Comparison of ENCODE assay signal across 22 cellular contexts in genomic region chrX:102627640-102628039, GRCh38.
"Had no signal": no experiment of that assay in that cellular context is flagged by ENCODE, and none has a peak within 500 bp of the region (broad histone marks: within the 10 kb centered on the region; RNA-seq: fewer than 3 reads in every experiment).

No MANE protein-coding gene starts in this region.

- H3K4me1 Mint-ChIP-seq: central memory CD8-positive, alpha-beta T cell had no signal

- H3K36me3 ChIP-seq: brain microvascular endothelial cell, transverse colon had no signal

- H3K4me1 ChIP-seq: foreskin keratinocyte, transverse colon, vagina had no signal

- DNase-seq: activated CD4-positive, alpha-beta T cell treated with anti-CD3 and anti-CD28 coated beads, Interleukin-2, amount 50 U/mL, for 1 hour; activated CD4-positive, CD25-positive, alpha-beta regulatory T cell; amygdala; brain microvascular endothelial cell; effector CD4-positive, alpha-beta T cell; foreskin keratinocyte; glutamatergic neuron; hypothalamus; kidney glomerular epithelial cell; left ventricle myocardium superior; mesenchymal stem cell; nucleus accumbens; posterior cingulate gyrus; retina; stimulated activated CD4-positive, alpha-beta T cell treated with anti-CD3 and anti-CD28 coated beads, Interleukin-2, amount 100 ng/mL, for 48 hours; stimulated activated naive CD4-positive, alpha-beta T cell; transverse colon had no signal

- ATAC-seq: activated naive CD4-positive, alpha-beta T cell treated with anti-CD3 and anti-CD28 coated beads, Interleukin-2, amount 50 U/mL, for 72 hours; foreskin keratinocyte; left ventricle myocardium superior; naive thymus-derived CD8-positive, alpha-beta T cell had no signal

- H3K27ac ChIP-seq: brain microvascular endothelial cell, coronary artery, foreskin keratinocyte, transverse colon, vagina had no signal

- H3K9me3 Mint-ChIP-seq: activated naive CD4-positive, alpha-beta T cell treated with anti-CD3 and anti-CD28 coated beads, Interleukin-2, amount 50 U/mL, for 72 hours; central memory CD8-positive, alpha-beta T cell had no signal

- H3K27me3 Mint-ChIP-seq: central memory CD8-positive, alpha-beta T cell; naive thymus-derived CD8-positive, alpha-beta T cell had no signal

- H3K4me3 Mint-ChIP-seq: central memory CD8-positive, alpha-beta T cell; naive thymus-derived CD8-positive, alpha-beta T cell had no signal

- H3K27me3 ChIP-seq: brain microvascular endothelial cell, foreskin keratinocyte, transverse colon, vagina had no signal

- H3K4me3 ChIP-seq: coronary artery, transverse colon, vagina had no signal

- H3K9me3 ChIP-seq: transverse colon, vagina had no signal

- H3K27ac Mint-ChIP-seq: activated naive CD4-positive, alpha-beta T cell treated with anti-CD3 and anti-CD28 coated beads, Interleukin-2, amount 50 U/mL, for 72 hours; naive thymus-derived CD8-positive, alpha-beta T cell had no signal
